Comparison of ENCODE assay signal across 1 cellular context in genomic region chr2:27323592-27324285, GRCh38.
TF ChIP-seq lines count a peak whose summit lies in the region.

No MANE protein-coding gene starts in this region.

TF ChIP-seq in GM23338, 12 proteins besides CTCF, POLR2A, EP300 and RAD21 (continued from another document):
- no peak for TF ChIP-seq ZNF331 (CRISPR knock-in tag; IDR thresholded peaks at IDR 0.05; ENCODE audit: low read depth)
- TF ChIP-seq STAT1 (IDR thresholded peaks at IDR 0.05; ENCODE audit: unreplicated experiment) = no peak
- TF ChIP-seq REST (IDR thresholded peaks at IDR 0.05; ENCODE audit: unreplicated experiment) = no peak
- no peak for TF ChIP-seq NANOG (IDR thresholded peaks at IDR 0.05; ENCODE audit: borderline replicate concordance)
- TF ChIP-seq ZNF462 (CRISPR knock-in tag; IDR thresholded peaks at IDR 0.05) = no peak
